In genomic region chr14:75283162-75283883, GRCh38 we compare ENCODE assay signal across 8 cellular contexts. TPM values are rescaled to one million over a fixed set of nuclear protein-coding genes. Genes with fewer than 3 reads are reported as not detected.
DNase-seq lines count a peak whose midpoint lies in the region; ATAC-seq and TF ChIP-seq lines count a peak whose summit lies in the region.

No MANE protein-coding gene starts in this region.

- H3K4me1 Mint-ChIP-seq in CD4-positive, alpha-beta T cell (ENCODE audit: low read depth), result peaks cover 20% of the 10 kb centered on the region

- peak overlapping the region; percentile 67 for H3K4me3 Mint-ChIP-seq in CD4-positive, alpha-beta T cell

- POLR2A ChIA-PET in CD4-positive, alpha-beta T cell (lab: Charles Lee), result interaction anchor here (0.8 to 1.5 kb wide), 2 partner anchors 11 to 13 kb away, joined by 4 to 5 read pairs; no protein-coding TSS in a partner anchor

- peaks cover 49% of the 10 kb centered on the region for H3K27me3 Mint-ChIP-seq in CD4-positive, alpha-beta T cell

- CTCF ChIA-PET in CD4-positive, alpha-beta T cell (lab: Charles Lee), result interaction anchor here (0.7 to 5.6 kb wide), 9 partner anchors 12 to 219 kb away, joined by 3 to 38 read pairs (median 4); partner anchors contain the start of gene ACYP1

- H3K36me3 ChIP-seq in colonic mucosa, result peaks cover 7% of the 10 kb centered on the region

- H3K4me3 ChIP-seq in colonic mucosa, result no peak overlapping the region

- H3K36me3 Mint-ChIP-seq in CD4-positive, alpha-beta T cell (ENCODE audit: low read depth), result peaks cover 45% of the 10 kb centered on the region

- H3K4me1 ChIP-seq in colonic mucosa, result peaks cover 4% of the 10 kb centered on the region

- no peak overlapping the region for H3K27ac ChIP-seq in CD4-positive, alpha-beta T cell (ENCODE audit: low read depth, low read length)
- peak overlapping the region; percentile 80 for H3K27ac ChIP-seq in colonic mucosa

- no peaks in the 10 kb centered on the region for H3K9me3 Mint-ChIP-seq in CD4-positive, alpha-beta T cell

- H3K27me3 ChIP-seq in CD4-positive, alpha-beta T cell (ENCODE audit: control insufficient read depth, insufficient read depth, low read length), result no peaks in the 10 kb centered on the region
- no peaks in the 10 kb centered on the region for H3K27me3 ChIP-seq in colonic mucosa

- peak overlapping the region; percentile 92 for H3K27ac Mint-ChIP-seq in CD4-positive, alpha-beta T cell

- H3K9me3 ChIP-seq in CD4-positive, alpha-beta T cell (ENCODE audit: control insufficient read depth, low read length), result no peaks in the 10 kb centered on the region
- H3K9me3 ChIP-seq in colonic mucosa, result no peaks in the 10 kb centered on the region

- no peak for ATAC-seq in CD4-positive, alpha-beta T cell (ENCODE audit: poor library complexity)

- TF ChIP-seq CTCF in CD4-positive, alpha-beta T cell (IDR thresholded peaks at IDR 0.05), result no peak
- peak; percentile 39 for TF ChIP-seq CTCF in colonic mucosa (IDR thresholded peaks at IDR 0.05)
- no peak for TF ChIP-seq CTCF in GM13976 (IDR thresholded peaks at IDR 0.05; ENCODE audit: borderline replicate concordance, control extremely low read depth, extremely low read depth, insufficient read depth, missing control alignments)
- TF ChIP-seq CTCF in GM20000 (IDR thresholded peaks at IDR 0.05; ENCODE audit: extremely low read depth, missing control alignments), result no peak

- in situ Hi-C loops in GM13976 (cut with MboI; ENCODE audit: low sequenced_read_pairs, unreplicated experiment), result no loop called here

- DNase-seq in CD4-positive, alpha-beta T cell, result peak in 2 of 10 experiments; percentile 35 to 43
- peak; percentile 12 for DNase-seq in NCI-H69 (lab: John Stamatoyannopoulos, UW)
- DNase-seq in colonic mucosa, result peak; percentile 74
- DNase-seq in mucosa of gallbladder (ENCODE audit: low spot score), result peak; percentile 67
- DNase-seq in GM13976 (ENCODE audit: low spot score), result no peak
- DNase-seq in GM20000 (ENCODE audit: low spot score), result no peak
- DNase-seq in NCI-H510A (lab: John Stamatoyannopoulos, UW), result no peak
- no peak for DNase-seq in EL

- H3K9ac ChIP-seq in colonic mucosa (ENCODE audit: low read depth in 2 of 2, low read length in 2 of 2), result peak overlapping the region in 1 of 2 donors; percentile 38

- intact Hi-C loops in CD4-positive, alpha-beta T cell (cut with DNase I, micrococcal nuclease), result loop anchor here in 1 of 2 experiments (1.0 kb wide), 1 partner anchor 53 kb away; no protein-coding TSS in a partner anchor
- intact Hi-C loops in colonic mucosa (cut with DNase I), result no loop called here

RNA-seq across cellular contexts. Expression of gene FOS, which starts 4.7 kb away (rescaled TPM):
- 1,000 to 10,000 TPM; 1,565 to 1,685 TPM for total RNA-seq in CD4-positive, alpha-beta T cell
- total RNA-seq in colonic mucosa (10 to 100 TPM; 86.9 to 98.4 TPM), mucosa of gallbladder (165 TPM)

Comparison
In these comparisons a context has a peak if more than half of its experiments do, and no peak if none do; other contexts are left out.
1. DNase-seq: peak in NCI-H69 (single experiment), colonic mucosa (single experiment) and mucosa of gallbladder (single experiment); none in GM13976 (single experiment), GM20000 (single experiment), NCI-H510A (single experiment) and EL (single experiment).